Comparison of ENCODE assay signal across 8 cellular contexts in genomic region chr3:193788189-193788946, GRCh38.
DNase-seq lines count a peak whose midpoint lies in the region; ATAC-seq, FAIRE-seq and TF ChIP-seq lines count a peak whose summit lies in the region.

No MANE protein-coding gene starts in this region.

- H3K27ac ChIP-seq in RWPE1 = no peak overlapping the region

- peak; percentile 66 for FAIRE-seq in GM12892 (lab: Jason Lieb, UNC)

- TF ChIP-seq POLR2A in GM12892 (IDR thresholded peaks at IDR 0.05; ENCODE audit: low read depth, low read length) = no peak

- POLR2A ChIA-PET in RWPE1 (lab: Yijun Ruan, JAX; ENCODE audit: low non-redundant PET) = no interaction called here

- no peak for TF ChIP-seq CTCF in RWPE1 (conservative IDR thresholded peaks at IDR 0.05; ENCODE audit: low read depth)

- peak; percentile 79 for DNase-seq in AG08396 (ENCODE audit: low spot score)
- DNase-seq in GM12892 (ENCODE audit: insufficient read length) = peak; percentile 84
- peak; percentile 39 for DNase-seq in NCI-H524 treated with DMSO at 0.1 percent for 48 hours (lab: John Stamatoyannopoulos, UW)
- DNase-seq in astrocyte of the hippocampus (ENCODE audit: low read depth, low spot score) = peak; percentile 89
- peak; percentile 92 for DNase-seq in iPS-NIHi11 (ENCODE audit: low spot score)
- peak; percentile 28 for DNase-seq in stimulated activated CD4-positive, alpha-beta T cell treated with anti-CD3 and anti-CD28 coated beads, Interleukin-1b, Interleukin-23, amount 100 ng/mL, for 48 hours
- DNase-seq in RWPE1 (ENCODE audit: low spot score) = no peak

- CTCF ChIA-PET in RWPE1 (lab: Yijun Ruan, JAX) = interaction anchor here (0.6 kb wide), 1 partner anchor 288 kb away, joined by 3 read pairs; no protein-coding TSS in a partner anchor

- peak; percentile 65 for ATAC-seq in HG03066 (IDR thresholded peaks at IDR 0.05; ENCODE audit: low read depth, unreplicated experiment)
